Comparison of ENCODE assay signal across 15 cellular contexts in genomic region chr11:1939006-1939626, GRCh38. TPM values are rescaled to one million over a fixed set of nuclear protein-coding genes. Genes with fewer than 3 reads are reported as not detected.
DNase-seq lines count a peak whose midpoint lies in the region; ATAC-seq, FAIRE-seq and TF ChIP-seq lines count a peak whose summit lies in the region.
"Had no signal": no experiment of that assay in that cellular context is flagged by ENCODE, and none has a peak within 500 bp of the region (broad histone marks: within the 10 kb centered on the region; RNA-seq: fewer than 3 reads in every experiment).

No MANE protein-coding gene starts in this region.

- TF ChIP-seq POLR2A in gastrocnemius medialis (IDR thresholded peaks at IDR 0.05) = no peak

- DNase-seq in ELR (ENCODE audit: low read depth) = peak; percentile 13
- DNase-seq in SK-N-DZ (ENCODE audit: low spot score) = peak; percentile 58
- peak; percentile 64 for DNase-seq in kidney
- peak; percentile 2 to 41 for DNase-seq in gastrocnemius medialis
- no peak for DNase-seq in urothelium cell line (ENCODE audit: low spot score)
- DNase-seq in amniotic stem cell (lab: John Stamatoyannopoulos, UW) = no peak
- DNase-seq: activated effector memory CD4-positive, alpha-beta T cell treated with anti-CD3 and anti-CD28 coated beads, Interleukin-2, amount 50 U/mL, for 16 hours; cortex of kidney; DMS79; mesendoderm; NCI-H1092 treated with DMSO at 0.1 percent for 48 hours; NCI-H69; SIG-M5 had no signal

- H3K9ac ChIP-seq in kidney (ENCODE audit: low read length in 2 of 2) = no peak overlapping the region

- peak in 1 of 2 donors; percentile 48 for ATAC-seq in gastrocnemius medialis
- ATAC-seq in HG02852 (IDR thresholded peaks at IDR 0.05; ENCODE audit: unreplicated experiment) = no peak

- H3K4me3 ChIP-seq in kidney (ENCODE audit: low read length in 2 of 2) = no peak overlapping the region
- no peak overlapping the region for H3K4me3 ChIP-seq in gastrocnemius medialis

- no peaks in the 10 kb centered on the region for H3K27me3 ChIP-seq in gastrocnemius medialis

- H3K27ac ChIP-seq in kidney (ENCODE audit: low read depth in 2 of 2, low read length in 2 of 2) (no peak overlapping the region), gastrocnemius medialis (peak overlapping the region; percentile 64 to 78 (median 66))
- H3K27ac ChIP-seq: WERI-Rb-1 had no signal

- H3K9me3 ChIP-seq in kidney (ENCODE audit: control insufficient read depth in 1 of 2, low read length in 2 of 2) = no peaks in the 10 kb centered on the region
- H3K9me3 ChIP-seq in gastrocnemius medialis = no peaks in the 10 kb centered on the region

- intact Hi-C loops in kidney (cut with DNase I) (no loop called here), gastrocnemius medialis (cut with DNase I; ENCODE audit: low total_unique reads) (loop anchor here (1.0 kb wide), 1 partner anchor 24 kb away; no protein-coding TSS in a partner anchor)

- H3K4me1 ChIP-seq in kidney (ENCODE audit: control insufficient read depth in 1 of 2, insufficient read depth in 1 of 2, low read depth in 1 of 2, low read length in 2 of 2) (no peaks in the 10 kb centered on the region), gastrocnemius medialis (no peaks in the 10 kb centered on the region)

- FAIRE-seq in kidney (lab: Jason Lieb, UNC) = no peak
- FAIRE-seq in urothelium cell line (lab: Jason Lieb, UNC) = no peak

- TF ChIP-seq CTCF in kidney (IDR thresholded peaks at IDR 0.05; ENCODE audit: borderline replicate concordance, extremely low read depth, insufficient read depth) = no peak
- TF ChIP-seq CTCF in gastrocnemius medialis (IDR thresholded peaks at IDR 0.05 in 4 of 5, conservative IDR thresholded peaks at IDR 0.05 in 1 of 5) = no peak

- no peaks in the 10 kb centered on the region for H3K36me3 ChIP-seq in kidney (ENCODE audit: control insufficient read depth in 1 of 2, insufficient read depth in 2 of 2, low read length in 2 of 2)
- H3K36me3 ChIP-seq in gastrocnemius medialis = peaks cover 0 to 11% of the 10 kb centered on the region in 2 donors
- H3K36me3 ChIP-seq: WERI-Rb-1 had no signal

- in situ Hi-C loops in gastrocnemius medialis (cut with MboI; ENCODE audit: low sequenced_read_pairs in 4 of 4) = no loop called here

RNA-seq across cellular contexts. Expression of gene MRPL23, which starts 8.0 kb away (rescaled TPM):
- 248 and 340 TPM in 2 replicates for polyA plus RNA-seq in SK-N-DZ (2014; cell fraction: cytosol; rRNA removed)
- 178 and 215 TPM in 2 replicates for polyA plus RNA-seq in SK-N-DZ (2014; cell fraction: nucleus; rRNA removed)
- total RNA-seq in kidney (45.9 TPM), gastrocnemius medialis (100 to 1,000 TPM; 128 to 243 (median 187) TPM)
- polyA plus RNA-seq in kidney (ENCODE audit: insufficient read depth, low read depth, low replicate concordance) = 183 TPM

RNA-seq across cellular contexts. Expression of gene TNNT3, which starts 19.6 kb away (rescaled TPM):
- not detected in 2 replicates for polyA plus RNA-seq in SK-N-DZ (2014; cell fraction: cytosol; rRNA removed)
- polyA plus RNA-seq in SK-N-DZ (2014; cell fraction: nucleus; rRNA removed) = 0.14 TPM in 1 of 2 replicates, not detected in the other
- total RNA-seq in kidney (0.60 TPM), gastrocnemius medialis (1,000 to 10,000 TPM; 1,260 to 3,441 (median 1,835) TPM)
- not detected for polyA plus RNA-seq in kidney (ENCODE audit: insufficient read depth, low read depth, low replicate concordance)

RNA-seq across cellular contexts. Expression of gene PRR33, which starts 47.4 kb away (rescaled TPM):
- not detected in 2 replicates for polyA plus RNA-seq in SK-N-DZ (2014; cell fraction: cytosol; rRNA removed)
- polyA plus RNA-seq in SK-N-DZ (2014; cell fraction: nucleus; rRNA removed) = not detected in 2 replicates
- not detected for total RNA-seq in kidney
- not detected for polyA plus RNA-seq in kidney (ENCODE audit: insufficient read depth, low read depth, low replicate concordance)
- total RNA-seq in gastrocnemius medialis = 1 to 10 TPM in 2 of 4 donors, under 1 TPM in 2; 0.16 to 2.3 (median 1.0) TPM

RNA-seq across cellular contexts. Expression of gene H19, which starts 58.5 kb away (rescaled TPM):
- 35.0 and 55.5 TPM in 2 replicates for polyA plus RNA-seq in SK-N-DZ (2014; cell fraction: cytosol; rRNA removed)
- polyA plus RNA-seq in SK-N-DZ (2014; cell fraction: nucleus; rRNA removed) = 44.4 and 46.4 TPM in 2 replicates
- total RNA-seq in kidney (53.8 TPM), gastrocnemius medialis (1,000 to 10,000 TPM; 1,088 to 2,877 (median 2,059) TPM)
- 140 TPM for polyA plus RNA-seq in kidney (ENCODE audit: insufficient read depth, low read depth, low replicate concordance)

Comparison
In these comparisons a context has a peak if more than half of its experiments do, and no peak if none do; other contexts are left out.
1. DNase-seq: peak in ELR (single experiment), SK-N-DZ (single experiment), kidney (single experiment) and gastrocnemius medialis (2 of 2); none in urothelium cell line (single experiment) and amniotic stem cell (single experiment).
2. H3K27ac ChIP-seq: peak in gastrocnemius medialis (4 of 4); none in kidney (0 of 2).
3. RNA of gene TNNT3, which starts 19.6 kb away (total RNA-seq): 1,260 to 3,441 TPM in gastrocnemius medialis; 0.60 TPM in kidney (single experiment); every median in the first group is over 100 times any median in the second.